Comparison of ENCODE assay signal across 21 cellular contexts in the genomic region with DNA sequence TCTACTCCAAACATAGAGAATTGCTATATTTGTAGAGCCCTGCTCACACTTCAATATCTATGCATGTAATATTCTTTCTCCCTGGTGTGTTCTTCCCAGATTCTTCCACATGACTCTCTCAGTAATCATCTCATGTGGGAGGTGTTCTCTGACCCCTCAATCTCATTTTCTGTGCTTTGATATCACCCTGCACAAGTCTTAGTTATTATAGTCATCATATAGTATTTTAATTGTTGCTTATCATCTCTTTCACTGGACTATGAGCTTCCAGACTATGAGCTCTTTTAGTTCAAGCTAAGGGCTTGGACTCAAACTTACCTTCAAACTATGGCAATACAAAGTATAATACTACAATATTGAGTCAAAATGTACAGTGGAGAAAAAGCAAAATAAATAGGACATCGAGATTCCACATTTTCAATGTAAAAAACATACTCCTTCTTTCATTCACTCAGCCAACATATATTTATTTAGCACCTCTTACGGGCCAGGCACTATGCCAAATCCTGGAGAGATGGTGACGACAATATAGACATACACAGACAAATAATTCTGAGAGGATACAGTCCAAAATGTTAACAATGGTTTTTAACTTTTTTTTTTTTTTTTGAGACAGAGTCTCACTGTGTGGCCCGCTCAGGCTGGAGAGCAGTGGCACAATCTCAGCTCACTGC.
"Had no signal": no experiment of that assay in that cellular context is flagged by ENCODE, and none has a peak within 500 bp of the region (broad histone marks: within the 10 kb centered on the region; RNA-seq: fewer than 3 reads in every experiment).

No MANE protein-coding gene starts in this region.

- H3K4me1 ChIP-seq: lower lobe of right lung, parathyroid adenoma, suprapubic skin had no signal

- H3K4me3 ChIP-seq: lower lobe of right lung, stomach, suprapubic skin, tibial nerve had no signal

- H3K36me3 ChIP-seq: lower lobe of right lung, stomach, suprapubic skin, tibial nerve had no signal

- DNase-seq: activated CD4-positive, alpha-beta T cell treated with anti-CD3 and anti-CD28 coated beads for 1 hour; activated CD4-positive, alpha-beta T cell treated with anti-CD3 and anti-CD28 coated beads, Interleukin-2, amount 50 U/mL, for 1 hour; activated CD8-positive, alpha-beta T cell treated with anti-CD3 and anti-CD28 coated beads, Interleukin-2, amount 10 ng/mL, durations not matched to agents 7 days and 5 days; aorta; dermis blood vessel endothelial cell; effector CD8-positive, alpha-beta T cell; foreskin melanocyte; kidney; lower lobe of right lung; naive B cell; nucleus accumbens; right cardiac atrium; stimulated activated CD4-positive, alpha-beta T cell treated with anti-CD3 and anti-CD28 coated beads, Interleukin-1b, Interleukin-23, amount 100 ng/mL, for 48 hours; stomach had no signal

- ATAC-seq: activated CD8-positive, alpha-beta T cell treated with anti-CD3 and anti-CD28 coated beads, Interleukin-2, amount 10 ng/mL, durations not matched to agents 7 days and 5 days; activated naive CD4-positive, alpha-beta T cell treated with anti-CD3 and anti-CD28 coated beads, Interleukin-2, amount 50 U/mL, for 72 hours; activated T-helper 17 cell treated with anti-CD3 and anti-CD28 coated beads, Interleukin-2, amount 50 U/mL, for 72 hours; esophagus mucosa; lower lobe of right lung; right cardiac atrium; stimulated activated effector memory CD8-positive, alpha-beta T cell treated with anti-CD3 and anti-CD28 coated beads, Interleukin-12 subunit alpha, Interleukin-12 subunit beta, amount 100 ng/mL, for 72 hours had no signal

- H3K79me2 ChIP-seq: parathyroid adenoma had no signal

- H3K27ac ChIP-seq: lower lobe of right lung, parathyroid adenoma, stomach, suprapubic skin, tibial nerve had no signal

- H3K27me3 ChIP-seq: stomach, suprapubic skin, tibial nerve had no signal

- H2AFZ ChIP-seq: parathyroid adenoma had no signal

- H3K9ac ChIP-seq: parathyroid adenoma had no signal

- H3K9me3 ChIP-seq: lower lobe of right lung, stomach, suprapubic skin, tibial nerve had no signal
